Comparison of ENCODE assay signal across 2 cellular contexts in the genomic region with DNA sequence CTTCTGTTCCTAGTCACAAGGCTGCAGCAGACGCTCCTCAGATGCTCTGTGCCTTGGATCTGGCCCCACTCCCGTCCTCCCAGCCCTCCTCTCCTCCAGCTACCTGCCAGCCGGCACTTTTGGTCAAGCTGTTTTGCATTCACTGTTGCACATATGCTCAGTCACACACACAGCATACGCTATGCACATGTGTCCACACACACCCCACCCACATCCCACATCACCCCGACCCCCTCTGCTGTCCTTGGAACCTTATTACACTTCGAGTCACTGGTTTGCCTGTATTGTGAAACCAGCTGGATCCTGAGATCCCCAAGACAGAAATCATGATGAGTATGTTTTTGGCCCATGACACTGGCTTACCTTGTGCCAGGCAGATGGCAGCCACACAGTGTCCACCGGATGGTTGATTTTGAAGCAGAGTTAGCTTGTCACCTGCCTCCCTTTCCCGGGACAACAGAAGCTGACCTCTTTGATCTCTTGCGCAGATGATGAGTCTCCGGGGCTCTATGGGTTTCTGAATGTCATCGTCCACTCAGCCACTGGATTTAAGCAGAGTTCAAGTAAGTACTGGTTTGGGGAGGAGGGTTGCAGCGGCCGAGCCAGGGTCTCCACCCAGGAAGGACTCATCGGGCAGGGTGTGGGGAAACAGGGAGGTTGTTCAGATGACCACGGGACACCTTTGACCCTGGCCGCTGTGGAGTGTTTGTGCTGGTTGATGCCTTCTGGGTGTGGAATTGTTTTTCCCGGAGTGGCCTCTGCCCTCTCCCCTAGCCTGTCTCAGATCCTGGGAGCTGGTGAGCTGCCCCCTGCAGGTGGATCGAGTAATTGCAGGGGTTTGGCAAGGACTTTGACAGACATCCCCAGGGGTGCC.
TF ChIP-seq lines count a peak whose summit lies in the region.

No MANE protein-coding gene starts in this region.

TF ChIP-seq in IMR-90, 13 proteins besides CTCF, POLR2A, EP300 and RAD21:
- TF ChIP-seq RFX5 (IDR thresholded peaks at IDR 0.05; ENCODE audit: low read depth, low read length) (no peak), FOS (IDR thresholded peaks at IDR 0.05; ENCODE audit: low read depth, low read length) (no peak), SMC3 (IDR thresholded peaks at IDR 0.05; ENCODE audit: low read depth, low read length) (peak; percentile 47), MAZ (IDR thresholded peaks at IDR 0.05; ENCODE audit: borderline replicate concordance, low read depth, low read length) (no peak; the same call in 1 of the 2 replicates), CEBPB (IDR thresholded peaks at IDR 0.05; ENCODE audit: low read depth, low read length) (peak; percentile 88), RCOR1 (IDR thresholded peaks at IDR 0.05; ENCODE audit: insufficient replicate concordance, low read length) (no peak), MXI1 (IDR thresholded peaks at IDR 0.05; ENCODE audit: borderline replicate concordance, low read depth, low read length) (no peak), BHLHE40 (IDR thresholded peaks at IDR 0.05; ENCODE audit: low read depth, low read length) (no peak), CHD1 (IDR thresholded peaks at IDR 0.05; ENCODE audit: low read depth, low read length) (no peak)

TF ChIP-seq in HepG2, 621 proteins besides CTCF, POLR2A, EP300 and RAD21 (continues in another document):
- TF ChIP-seq, protein P1, sequence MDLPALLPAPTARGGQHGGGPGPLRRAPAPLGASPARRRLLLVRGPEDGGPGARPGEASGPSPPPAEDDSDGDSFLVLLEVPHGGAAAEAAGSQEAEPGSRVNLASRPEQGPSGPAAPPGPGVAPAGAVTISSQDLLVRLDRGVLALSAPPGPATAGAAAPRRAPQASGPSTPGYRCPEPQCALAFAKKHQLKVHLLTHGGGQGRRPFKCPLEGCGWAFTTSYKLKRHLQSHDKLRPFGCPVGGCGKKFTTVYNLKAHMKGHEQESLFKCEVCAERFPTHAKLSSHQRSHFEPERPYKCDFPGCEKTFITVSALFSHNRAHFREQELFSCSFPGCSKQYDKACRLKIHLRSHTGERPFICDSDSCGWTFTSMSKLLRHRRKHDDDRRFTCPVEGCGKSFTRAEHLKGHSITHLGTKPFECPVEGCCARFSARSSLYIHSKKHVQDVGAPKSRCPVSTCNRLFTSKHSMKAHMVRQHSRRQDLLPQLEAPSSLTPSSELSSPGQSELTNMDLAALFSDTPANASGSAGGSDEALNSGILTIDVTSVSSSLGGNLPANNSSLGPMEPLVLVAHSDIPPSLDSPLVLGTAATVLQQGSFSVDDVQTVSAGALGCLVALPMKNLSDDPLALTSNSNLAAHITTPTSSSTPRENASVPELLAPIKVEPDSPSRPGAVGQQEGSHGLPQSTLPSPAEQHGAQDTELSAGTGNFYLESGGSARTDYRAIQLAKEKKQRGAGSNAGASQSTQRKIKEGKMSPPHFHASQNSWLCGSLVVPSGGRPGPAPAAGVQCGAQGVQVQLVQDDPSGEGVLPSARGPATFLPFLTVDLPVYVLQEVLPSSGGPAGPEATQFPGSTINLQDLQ (CRISPR knock-in tag; IDR thresholded peaks at IDR 0.05) = 0 out of 2 replicates have a peak, but pooled peaks have one; percentile 32
- TF ChIP-seq ZFY (CRISPR knock-in tag; IDR thresholded peaks at IDR 0.05) (no peak), KDM3A (CRISPR knock-in tag; IDR thresholded peaks at IDR 0.05; ENCODE audit: low read depth) (no peak), ZNF747 (CRISPR knock-in tag; IDR thresholded peaks at IDR 0.05; ENCODE audit: borderline replicate concordance) (no peak; the same call in 1 of the 2 replicates), FOXK1 (CRISPR knock-in tag; IDR thresholded peaks at IDR 0.05; ENCODE audit: borderline replicate concordance, low read depth) (no peak), BHLHE40 (IDR thresholded peaks at IDR 0.05; ENCODE audit: low read length) (peak; percentile 24; the same call in 1 of the 2 replicates), PHF8 (CRISPR knock-in tag; IDR thresholded peaks at IDR 0.05) (no peak), MBD4 (IDR thresholded peaks at IDR 0.05; ENCODE audit: borderline replicate concordance, low read length) (no peak), XRCC5 (optimal IDR thresholded peaks at IDR 0.05; ENCODE audit: low read length) (peak; percentile 72), MAF1 (CRISPR knock-in tag; IDR thresholded peaks at IDR 0.05; ENCODE audit: borderline replicate concordance) (no peak), ZNF296 (CRISPR knock-in tag; conservative IDR thresholded peaks at IDR 0.05) (0 out of 2 replicates have a peak, but pooled peaks have one; percentile 17), ZSCAN29 (CRISPR knock-in tag; conservative IDR thresholded peaks at IDR 0.05) (no peak), SOX13 (IDR thresholded peaks at IDR 0.05) (no peak), SOX13 (CRISPR knock-in tag; conservative IDR thresholded peaks at IDR 0.05 in 1 of 2, IDR thresholded peaks at IDR 0.05 in 1 of 2) (peak in 1 of 2 experiments; percentile 57; a peak in 2 of 4 replicates), ISL2 (CRISPR knock-in tag; IDR thresholded peaks at IDR 0.05) (peak; percentile 17; the same call in 1 of the 2 replicates), PRPF4 (IDR thresholded peaks at IDR 0.05; ENCODE audit: low read depth, low read length, poor library complexity, severe bottlenecking) (no peak), RXRA (CRISPR knock-in tag; IDR thresholded peaks at IDR 0.05) (no peak; the same call in 1 of the 2 replicates), ZNF619 (CRISPR knock-in tag; IDR thresholded peaks at IDR 0.05) (no peak), NKX3-1 (CRISPR knock-in tag; IDR thresholded peaks at IDR 0.05) (no peak), NAIF1 (CRISPR knock-in tag; IDR thresholded peaks at IDR 0.05; ENCODE audit: borderline replicate concordance) (no peak), ARHGAP35 (CRISPR knock-in tag; IDR thresholded peaks at IDR 0.05; ENCODE audit: borderline replicate concordance) (no peak), NFE2 (CRISPR knock-in tag; IDR thresholded peaks at IDR 0.05) (no peak), ZNF317 (CRISPR knock-in tag; IDR thresholded peaks at IDR 0.05) (0 out of 2 replicates have a peak, but pooled peaks have one; percentile 31), ZSCAN31 (CRISPR knock-in tag; IDR thresholded peaks at IDR 0.05; ENCODE audit: low read depth) (no peak), ZNF782 (CRISPR knock-in tag; IDR thresholded peaks at IDR 0.05; ENCODE audit: borderline replicate concordance) (no peak; the same call in 1 of the 2 replicates), ZNF556 (CRISPR knock-in tag; IDR thresholded peaks at IDR 0.05; ENCODE audit: borderline replicate concordance) (no peak), ZNF224 (CRISPR knock-in tag; IDR thresholded peaks at IDR 0.05) (no peak), SALL2 (CRISPR knock-in tag; IDR thresholded peaks at IDR 0.05) (no peak), TAF1 (CRISPR knock-in tag; IDR thresholded peaks at IDR 0.05) (no peak), ZNF274 (CRISPR knock-in tag; IDR thresholded peaks at IDR 0.05) (no peak), ZSCAN21 (CRISPR knock-in tag; IDR thresholded peaks at IDR 0.05; ENCODE audit: borderline replicate concordance) (no peak), KLF15 (CRISPR knock-in tag; IDR thresholded peaks at IDR 0.05; ENCODE audit: borderline replicate concordance) (no peak), ZMYM4 (CRISPR knock-in tag; IDR thresholded peaks at IDR 0.05) (no peak)
- TF ChIP-seq, protein P2, sequence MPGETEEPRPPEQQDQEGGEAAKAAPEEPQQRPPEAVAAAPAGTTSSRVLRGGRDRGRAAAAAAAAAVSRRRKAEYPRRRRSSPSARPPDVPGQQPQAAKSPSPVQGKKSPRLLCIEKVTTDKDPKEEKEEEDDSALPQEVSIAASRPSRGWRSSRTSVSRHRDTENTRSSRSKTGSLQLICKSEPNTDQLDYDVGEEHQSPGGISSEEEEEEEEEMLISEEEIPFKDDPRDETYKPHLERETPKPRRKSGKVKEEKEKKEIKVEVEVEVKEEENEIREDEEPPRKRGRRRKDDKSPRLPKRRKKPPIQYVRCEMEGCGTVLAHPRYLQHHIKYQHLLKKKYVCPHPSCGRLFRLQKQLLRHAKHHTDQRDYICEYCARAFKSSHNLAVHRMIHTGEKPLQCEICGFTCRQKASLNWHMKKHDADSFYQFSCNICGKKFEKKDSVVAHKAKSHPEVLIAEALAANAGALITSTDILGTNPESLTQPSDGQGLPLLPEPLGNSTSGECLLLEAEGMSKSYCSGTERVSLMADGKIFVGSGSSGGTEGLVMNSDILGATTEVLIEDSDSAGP (CRISPR knock-in tag; IDR thresholded peaks at IDR 0.05; ENCODE audit: borderline replicate concordance) = no peak; the same call in 1 of the 2 replicates
- TF ChIP-seq, protein P3, sequence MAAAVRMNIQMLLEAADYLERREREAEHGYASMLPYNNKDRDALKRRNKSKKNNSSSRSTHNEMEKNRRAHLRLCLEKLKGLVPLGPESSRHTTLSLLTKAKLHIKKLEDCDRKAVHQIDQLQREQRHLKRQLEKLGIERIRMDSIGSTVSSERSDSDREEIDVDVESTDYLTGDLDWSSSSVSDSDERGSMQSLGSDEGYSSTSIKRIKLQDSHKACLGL (CRISPR knock-in tag; IDR thresholded peaks at IDR 0.05) = no peak
- TF ChIP-seq, protein P4, sequence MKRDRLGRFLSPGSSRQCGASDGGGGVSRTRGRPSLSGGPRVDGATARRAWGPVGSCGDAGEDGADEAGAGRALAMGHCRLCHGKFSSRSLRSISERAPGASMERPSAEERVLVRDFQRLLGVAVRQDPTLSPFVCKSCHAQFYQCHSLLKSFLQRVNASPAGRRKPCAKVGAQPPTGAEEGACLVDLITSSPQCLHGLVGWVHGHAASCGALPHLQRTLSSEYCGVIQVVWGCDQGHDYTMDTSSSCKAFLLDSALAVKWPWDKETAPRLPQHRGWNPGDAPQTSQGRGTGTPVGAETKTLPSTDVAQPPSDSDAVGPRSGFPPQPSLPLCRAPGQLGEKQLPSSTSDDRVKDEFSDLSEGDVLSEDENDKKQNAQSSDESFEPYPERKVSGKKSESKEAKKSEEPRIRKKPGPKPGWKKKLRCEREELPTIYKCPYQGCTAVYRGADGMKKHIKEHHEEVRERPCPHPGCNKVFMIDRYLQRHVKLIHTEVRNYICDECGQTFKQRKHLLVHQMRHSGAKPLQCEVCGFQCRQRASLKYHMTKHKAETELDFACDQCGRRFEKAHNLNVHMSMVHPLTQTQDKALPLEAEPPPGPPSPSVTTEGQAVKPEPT (CRISPR knock-in tag; IDR thresholded peaks at IDR 0.05; ENCODE audit: low read depth) = no peak
- TF ChIP-seq, protein P5, sequence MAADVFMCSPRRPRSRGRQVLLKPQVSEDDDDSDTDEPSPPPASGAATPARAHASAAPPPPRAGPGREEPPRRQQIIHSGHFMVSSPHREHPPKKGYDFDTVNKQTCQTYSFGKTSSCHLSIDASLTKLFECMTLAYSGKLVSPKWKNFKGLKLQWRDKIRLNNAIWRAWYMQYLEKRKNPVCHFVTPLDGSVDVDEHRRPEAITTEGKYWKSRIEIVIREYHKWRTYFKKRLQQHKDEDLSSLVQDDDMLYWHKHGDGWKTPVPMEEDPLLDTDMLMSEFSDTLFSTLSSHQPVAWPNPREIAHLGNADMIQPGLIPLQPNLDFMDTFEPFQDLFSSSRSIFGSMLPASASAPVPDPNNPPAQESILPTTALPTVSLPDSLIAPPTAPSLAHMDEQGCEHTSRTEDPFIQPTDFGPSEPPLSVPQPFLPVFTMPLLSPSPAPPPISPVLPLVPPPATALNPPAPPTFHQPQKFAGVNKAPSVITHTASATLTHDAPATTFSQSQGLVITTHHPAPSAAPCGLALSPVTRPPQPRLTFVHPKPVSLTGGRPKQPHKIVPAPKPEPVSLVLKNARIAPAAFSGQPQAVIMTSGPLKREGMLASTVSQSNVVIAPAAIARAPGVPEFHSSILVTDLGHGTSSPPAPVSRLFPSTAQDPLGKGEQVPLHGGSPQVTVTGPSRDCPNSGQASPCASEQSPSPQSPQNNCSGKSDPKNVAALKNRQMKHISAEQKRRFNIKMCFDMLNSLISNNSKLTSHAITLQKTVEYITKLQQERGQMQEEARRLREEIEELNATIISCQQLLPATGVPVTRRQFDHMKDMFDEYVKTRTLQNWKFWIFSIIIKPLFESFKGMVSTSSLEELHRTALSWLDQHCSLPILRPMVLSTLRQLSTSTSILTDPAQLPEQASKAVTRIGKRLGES (CRISPR knock-in tag; IDR thresholded peaks at IDR 0.05; ENCODE audit: borderline replicate concordance) = no peak
- TF ChIP-seq, protein P6, sequence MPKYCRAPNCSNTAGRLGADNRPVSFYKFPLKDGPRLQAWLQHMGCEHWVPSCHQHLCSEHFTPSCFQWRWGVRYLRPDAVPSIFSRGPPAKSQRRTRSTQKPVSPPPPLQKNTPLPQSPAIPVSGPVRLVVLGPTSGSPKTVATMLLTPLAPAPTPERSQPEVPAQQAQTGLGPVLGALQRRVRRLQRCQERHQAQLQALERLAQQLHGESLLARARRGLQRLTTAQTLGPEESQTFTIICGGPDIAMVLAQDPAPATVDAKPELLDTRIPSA (CRISPR knock-in tag; IDR thresholded peaks at IDR 0.05; ENCODE audit: borderline replicate concordance) = no peak
- TF ChIP-seq, protein P7, sequence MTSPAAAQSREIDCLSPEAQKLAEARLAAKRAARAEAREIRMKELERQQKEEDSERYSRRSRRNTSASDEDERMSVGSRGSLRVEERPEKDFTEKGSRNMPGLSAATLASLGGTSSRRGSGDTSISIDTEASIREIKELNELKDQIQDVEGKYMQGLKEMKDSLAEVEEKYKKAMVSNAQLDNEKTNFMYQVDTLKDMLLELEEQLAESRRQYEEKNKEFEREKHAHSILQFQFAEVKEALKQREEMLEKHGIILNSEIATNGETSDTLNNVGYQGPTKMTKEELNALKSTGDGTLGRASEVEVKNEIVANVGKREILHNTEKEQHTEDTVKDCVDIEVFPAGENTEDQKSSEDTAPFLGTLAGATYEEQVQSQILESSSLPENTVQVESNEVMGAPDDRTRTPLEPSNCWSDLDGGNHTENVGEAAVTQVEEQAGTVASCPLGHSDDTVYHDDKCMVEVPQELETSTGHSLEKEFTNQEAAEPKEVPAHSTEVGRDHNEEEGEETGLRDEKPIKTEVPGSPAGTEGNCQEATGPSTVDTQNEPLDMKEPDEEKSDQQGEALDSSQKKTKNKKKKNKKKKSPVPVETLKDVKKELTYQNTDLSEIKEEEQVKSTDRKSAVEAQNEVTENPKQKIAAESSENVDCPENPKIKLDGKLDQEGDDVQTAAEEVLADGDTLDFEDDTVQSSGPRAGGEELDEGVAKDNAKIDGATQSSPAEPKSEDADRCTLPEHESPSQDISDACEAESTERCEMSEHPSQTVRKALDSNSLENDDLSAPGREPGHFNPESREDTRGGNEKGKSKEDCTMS (CRISPR knock-in tag; conservative IDR thresholded peaks at IDR 0.05) = no peak
- TF ChIP-seq, protein P8, sequence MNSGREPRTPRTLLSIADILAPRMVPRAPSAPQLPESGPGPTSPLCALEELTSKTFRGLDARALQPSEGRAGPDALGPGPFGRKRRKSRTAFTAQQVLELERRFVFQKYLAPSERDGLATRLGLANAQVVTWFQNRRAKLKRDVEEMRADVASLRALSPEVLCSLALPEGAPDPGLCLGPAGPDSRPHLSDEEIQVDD (CRISPR knock-in tag; IDR thresholded peaks at IDR 0.05; ENCODE audit: borderline replicate concordance) = no peak
- TF ChIP-seq, protein P9, sequence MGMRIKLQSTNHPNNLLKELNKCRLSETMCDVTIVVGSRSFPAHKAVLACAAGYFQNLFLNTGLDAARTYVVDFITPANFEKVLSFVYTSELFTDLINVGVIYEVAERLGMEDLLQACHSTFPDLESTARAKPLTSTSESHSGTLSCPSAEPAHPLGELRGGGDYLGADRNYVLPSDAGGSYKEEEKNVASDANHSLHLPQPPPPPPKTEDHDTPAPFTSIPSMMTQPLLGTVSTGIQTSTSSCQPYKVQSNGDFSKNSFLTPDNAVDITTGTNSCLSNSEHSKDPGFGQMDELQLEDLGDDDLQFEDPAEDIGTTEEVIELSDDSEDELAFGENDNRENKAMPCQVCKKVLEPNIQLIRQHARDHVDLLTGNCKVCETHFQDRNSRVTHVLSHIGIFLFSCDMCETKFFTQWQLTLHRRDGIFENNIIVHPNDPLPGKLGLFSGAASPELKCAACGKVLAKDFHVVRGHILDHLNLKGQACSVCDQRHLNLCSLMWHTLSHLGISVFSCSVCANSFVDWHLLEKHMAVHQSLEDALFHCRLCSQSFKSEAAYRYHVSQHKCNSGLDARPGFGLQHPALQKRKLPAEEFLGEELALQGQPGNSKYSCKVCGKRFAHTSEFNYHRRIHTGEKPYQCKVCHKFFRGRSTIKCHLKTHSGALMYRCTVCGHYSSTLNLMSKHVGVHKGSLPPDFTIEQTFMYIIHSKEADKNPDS (CRISPR knock-in tag; IDR thresholded peaks at IDR 0.05) = no peak
